ENCODE assay signal across 1 cellular context in genomic region chr12:57146925-57147640, GRCh38.
TF ChIP-seq lines count a peak whose summit lies in the region.

LRP1-AS (minus strand) TSS chr12:57147619.

TF ChIP-seq in HepG2, 621 proteins besides CTCF, POLR2A, EP300 and RAD21 (continued from another document and continues in another):
- TF ChIP-seq ZBTB10 (CRISPR knock-in tag; IDR thresholded peaks at IDR 0.05; ENCODE audit: borderline replicate concordance): no peak
- TF ChIP-seq, protein P1, sequence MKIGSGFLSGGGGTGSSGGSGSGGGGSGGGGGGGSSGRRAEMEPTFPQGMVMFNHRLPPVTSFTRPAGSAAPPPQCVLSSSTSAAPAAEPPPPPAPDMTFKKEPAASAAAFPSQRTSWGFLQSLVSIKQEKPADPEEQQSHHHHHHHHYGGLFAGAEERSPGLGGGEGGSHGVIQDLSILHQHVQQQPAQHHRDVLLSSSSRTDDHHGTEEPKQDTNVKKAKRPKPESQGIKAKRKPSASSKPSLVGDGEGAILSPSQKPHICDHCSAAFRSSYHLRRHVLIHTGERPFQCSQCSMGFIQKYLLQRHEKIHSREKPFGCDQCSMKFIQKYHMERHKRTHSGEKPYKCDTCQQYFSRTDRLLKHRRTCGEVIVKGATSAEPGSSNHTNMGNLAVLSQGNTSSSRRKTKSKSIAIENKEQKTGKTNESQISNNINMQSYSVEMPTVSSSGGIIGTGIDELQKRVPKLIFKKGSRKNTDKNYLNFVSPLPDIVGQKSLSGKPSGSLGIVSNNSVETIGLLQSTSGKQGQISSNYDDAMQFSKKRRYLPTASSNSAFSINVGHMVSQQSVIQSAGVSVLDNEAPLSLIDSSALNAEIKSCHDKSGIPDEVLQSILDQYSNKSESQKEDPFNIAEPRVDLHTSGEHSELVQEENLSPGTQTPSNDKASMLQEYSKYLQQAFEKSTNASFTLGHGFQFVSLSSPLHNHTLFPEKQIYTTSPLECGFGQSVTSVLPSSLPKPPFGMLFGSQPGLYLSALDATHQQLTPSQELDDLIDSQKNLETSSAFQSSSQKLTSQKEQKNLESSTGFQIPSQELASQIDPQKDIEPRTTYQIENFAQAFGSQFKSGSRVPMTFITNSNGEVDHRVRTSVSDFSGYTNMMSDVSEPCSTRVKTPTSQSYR (CRISPR knock-in tag; IDR thresholded peaks at IDR 0.05; ENCODE audit: borderline replicate concordance): no peak; the same call in 1 of the 2 replicates
- no peak for TF ChIP-seq ZNF782 (CRISPR knock-in tag; IDR thresholded peaks at IDR 0.05; ENCODE audit: borderline replicate concordance)
- no peak for TF ChIP-seq SIX1 (CRISPR knock-in tag; IDR thresholded peaks at IDR 0.05; ENCODE audit: borderline replicate concordance)
- TF ChIP-seq, protein P2, sequence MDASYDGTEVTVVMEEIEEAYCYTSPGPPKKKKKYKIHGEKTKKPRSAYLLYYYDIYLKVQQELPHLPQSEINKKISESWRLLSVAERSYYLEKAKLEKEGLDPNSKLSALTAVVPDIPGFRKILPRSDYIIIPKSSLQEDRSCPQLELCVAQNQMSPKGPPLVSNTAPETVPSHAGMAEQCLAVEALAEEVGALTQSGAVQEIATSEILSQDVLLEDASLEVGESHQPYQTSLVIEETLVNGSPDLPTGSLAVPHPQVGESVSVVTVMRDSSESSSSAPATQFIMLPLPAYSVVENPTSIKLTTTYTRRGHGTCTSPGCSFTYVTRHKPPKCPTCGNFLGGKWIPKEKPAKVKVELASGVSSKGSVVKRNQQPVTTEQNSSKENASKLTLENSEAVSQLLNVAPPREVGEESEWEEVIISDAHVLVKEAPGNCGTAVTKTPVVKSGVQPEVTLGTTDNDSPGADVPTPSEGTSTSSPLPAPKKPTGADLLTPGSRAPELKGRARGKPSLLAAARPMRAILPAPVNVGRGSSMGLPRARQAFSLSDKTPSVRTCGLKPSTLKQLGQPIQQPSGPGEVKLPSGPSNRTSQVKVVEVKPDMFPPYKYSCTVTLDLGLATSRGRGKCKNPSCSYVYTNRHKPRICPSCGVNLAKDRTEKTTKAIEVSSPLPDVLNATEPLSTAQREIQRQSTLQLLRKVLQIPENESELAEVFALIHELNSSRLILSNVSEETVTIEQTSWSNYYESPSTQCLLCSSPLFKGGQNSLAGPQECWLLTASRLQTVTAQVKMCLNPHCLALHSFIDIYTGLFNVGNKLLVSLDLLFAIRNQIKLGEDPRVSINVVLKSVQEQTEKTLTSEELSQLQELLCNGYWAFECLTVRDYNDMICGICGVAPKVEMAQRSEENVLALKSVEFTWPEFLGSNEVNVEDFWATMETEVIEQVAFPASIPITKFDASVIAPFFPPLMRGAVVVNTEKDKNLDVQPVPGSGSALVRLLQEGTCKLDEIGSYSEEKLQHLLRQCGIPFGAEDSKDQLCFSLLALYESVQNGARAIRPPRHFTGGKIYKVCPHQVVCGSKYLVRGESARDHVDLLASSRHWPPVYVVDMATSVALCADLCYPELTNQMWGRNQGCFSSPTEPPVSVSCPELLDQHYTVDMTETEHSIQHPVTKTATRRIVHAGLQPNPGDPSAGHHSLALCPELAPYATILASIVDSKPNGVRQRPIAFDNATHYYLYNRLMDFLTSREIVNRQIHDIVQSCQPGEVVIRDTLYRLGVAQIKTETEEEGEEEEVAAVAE (CRISPR knock-in tag; IDR thresholded peaks at IDR 0.05; ENCODE audit: borderline replicate concordance): no peak
- no peak for TF ChIP-seq ZNF784 (CRISPR knock-in tag; IDR thresholded peaks at IDR 0.05; ENCODE audit: borderline replicate concordance)
- TF ChIP-seq SP5 (CRISPR knock-in tag; IDR thresholded peaks at IDR 0.05; ENCODE audit: borderline replicate concordance, low read depth): peak; percentile 67; the same call in 1 of the 2 replicates
- peak; percentile 56; the same call in 1 of the 2 replicates for TF ChIP-seq TCF7 (IDR thresholded peaks at IDR 0.05; ENCODE audit: low read depth)
- no peak for TF ChIP-seq TBL1XR1 (IDR thresholded peaks at IDR 0.05; ENCODE audit: borderline replicate concordance, low read length, partially characterized antibody)
- TF ChIP-seq DNMT3B (CRISPR knock-in tag; conservative IDR thresholded peaks at IDR 0.05): no peak
- TF ChIP-seq, protein P3, sequence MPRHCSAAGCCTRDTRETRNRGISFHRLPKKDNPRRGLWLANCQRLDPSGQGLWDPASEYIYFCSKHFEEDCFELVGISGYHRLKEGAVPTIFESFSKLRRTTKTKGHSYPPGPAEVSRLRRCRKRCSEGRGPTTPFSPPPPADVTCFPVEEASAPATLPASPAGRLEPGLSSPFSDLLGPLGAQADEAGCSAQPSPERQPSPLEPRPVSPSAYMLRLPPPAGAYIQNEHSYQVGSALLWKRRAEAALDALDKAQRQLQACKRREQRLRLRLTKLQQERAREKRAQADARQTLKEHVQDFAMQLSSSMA (CRISPR knock-in tag; IDR thresholded peaks at IDR 0.05): no peak
- TF ChIP-seq, protein P4, sequence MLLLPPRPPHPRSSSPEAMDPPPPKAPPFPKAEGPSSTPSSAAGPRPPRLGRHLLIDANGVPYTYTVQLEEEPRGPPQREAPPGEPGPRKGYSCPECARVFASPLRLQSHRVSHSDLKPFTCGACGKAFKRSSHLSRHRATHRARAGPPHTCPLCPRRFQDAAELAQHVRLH (CRISPR knock-in tag; IDR thresholded peaks at IDR 0.05; ENCODE audit: borderline replicate concordance, low read depth): no peak
- no peak for TF ChIP-seq ZFP62 (CRISPR knock-in tag; IDR thresholded peaks at IDR 0.05)
- no peak for TF ChIP-seq ZBTB49 (CRISPR knock-in tag; IDR thresholded peaks at IDR 0.05; ENCODE audit: borderline replicate concordance)
- TF ChIP-seq YEATS4 (CRISPR knock-in tag; IDR thresholded peaks at IDR 0.05; ENCODE audit: borderline replicate concordance): no peak
- no peak for TF ChIP-seq NR2F1 (CRISPR knock-in tag; IDR thresholded peaks at IDR 0.05)
- TF ChIP-seq FOXM1 (CRISPR knock-in tag; IDR thresholded peaks at IDR 0.05): no peak
- TF ChIP-seq MBD4 (IDR thresholded peaks at IDR 0.05; ENCODE audit: borderline replicate concordance, low read length): no peak
- TF ChIP-seq ZNF549 (CRISPR knock-in tag; IDR thresholded peaks at IDR 0.05): no peak
- no peak for TF ChIP-seq JDP2 (CRISPR knock-in tag; IDR thresholded peaks at IDR 0.05; ENCODE audit: borderline replicate concordance)
- TF ChIP-seq IRX3 (CRISPR knock-in tag; IDR thresholded peaks at IDR 0.05; ENCODE audit: borderline replicate concordance, low read depth): no peak
- TF ChIP-seq, protein P5, sequence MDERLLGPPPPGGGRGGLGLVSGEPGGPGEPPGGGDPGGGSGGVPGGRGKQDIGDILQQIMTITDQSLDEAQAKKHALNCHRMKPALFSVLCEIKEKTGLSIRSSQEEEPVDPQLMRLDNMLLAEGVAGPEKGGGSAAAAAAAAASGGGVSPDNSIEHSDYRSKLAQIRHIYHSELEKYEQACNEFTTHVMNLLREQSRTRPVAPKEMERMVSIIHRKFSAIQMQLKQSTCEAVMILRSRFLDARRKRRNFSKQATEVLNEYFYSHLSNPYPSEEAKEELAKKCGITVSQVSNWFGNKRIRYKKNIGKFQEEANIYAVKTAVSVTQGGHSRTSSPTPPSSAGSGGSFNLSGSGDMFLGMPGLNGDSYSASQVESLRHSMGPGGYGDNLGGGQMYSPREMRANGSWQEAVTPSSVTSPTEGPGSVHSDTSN (CRISPR knock-in tag; IDR thresholded peaks at IDR 0.05): no peak
- peak; percentile 45; the same call in 1 of the 2 replicates for TF ChIP-seq SOX5 (CRISPR knock-in tag; IDR thresholded peaks at IDR 0.05; ENCODE audit: borderline replicate concordance)
- TF ChIP-seq ZNF205 (CRISPR knock-in tag; IDR thresholded peaks at IDR 0.05): 0 out of 2 replicates have a peak, but pooled peaks have one; percentile 45
- no peak for TF ChIP-seq FOXA1 (IDR thresholded peaks at IDR 0.05)
- no peak for TF ChIP-seq FOXA1 (CRISPR knock-in tag; IDR thresholded peaks at IDR 0.05)
- TF ChIP-seq ZIK1 (CRISPR knock-in tag; IDR thresholded peaks at IDR 0.05; ENCODE audit: borderline replicate concordance, low read depth): no peak
- TF ChIP-seq NR2C2 (CRISPR knock-in tag; IDR thresholded peaks at IDR 0.05; ENCODE audit: borderline replicate concordance): no peak
- peak; percentile 97 for TF ChIP-seq PAXIP1 (CRISPR knock-in tag; conservative IDR thresholded peaks at IDR 0.05)
- no peak for TF ChIP-seq ZKSCAN1 (IDR thresholded peaks at IDR 0.05; ENCODE audit: low read length)
- no peak for TF ChIP-seq ZNF501 (CRISPR knock-in tag; IDR thresholded peaks at IDR 0.05)
